Comparison of ENCODE assay signal across 23 cellular contexts in genomic region chr2:226560325-226560724, GRCh38.
A peak's percentile ranks its signal among the peaks of the same experiment; 100 is the strongest.
DNase-seq lines count a peak whose midpoint lies in the region; ATAC-seq, FAIRE-seq and TF ChIP-seq lines count a peak whose summit lies in the region.
"Had no signal": no experiment of that assay in that cellular context is flagged by ENCODE, and none has a peak within 500 bp of the region (broad histone marks: within the 10 kb centered on the region; RNA-seq: fewer than 3 reads in every experiment).

No MANE protein-coding gene starts in this region.

- H3K27ac ChIP-seq in right atrium auricular region, result no peak overlapping the region
- H3K27ac ChIP-seq: A549; BLaER1 treated with 17β-estradiol and CSF1 and Interleukin-3, amounts not matched to agents 10 nM and 100 nM had no signal

- H3K4me3 ChIP-seq in right atrium auricular region (no peak overlapping the region), bronchial epithelial cell (ENCODE audit: low read depth, low read length) (no peak overlapping the region)
- H3K4me3 ChIP-seq: A549; BLaER1 treated with 17β-estradiol and CSF1 and Interleukin-3, amounts not matched to agents 10 nM and 100 nM; GM12878; GM23338 had no signal

- FAIRE-seq in HTR-8/SVneo (lab: Jason Lieb, UNC) (peak; percentile 20), bronchial epithelial cell (lab: Jason Lieb, UNC) (peak; percentile 83)
- FAIRE-seq: A549, GM12878 had no signal

- no peaks in the 10 kb centered on the region for H3K36me3 Mint-ChIP-seq in activated naive CD4-positive, alpha-beta T cell treated with anti-CD3 and anti-CD28 coated beads, Interleukin-2, amount 50 U/mL, for 72 hours
- H3K36me3 Mint-ChIP-seq: CD14-positive monocyte; CD8-positive, alpha-beta memory T cell had no signal

- no peaks in the 10 kb centered on the region for H3K4me1 ChIP-seq in right atrium auricular region
- H3K4me1 ChIP-seq: A549; BE2C; BLaER1 treated with 17β-estradiol and CSF1 and Interleukin-3, amounts not matched to agents 10 nM and 100 nM had no signal

- no peak for TF ChIP-seq CTCF in right atrium auricular region (IDR thresholded peaks at IDR 0.05)
- TF ChIP-seq CTCF in bronchial epithelial cell (IDR thresholded peaks at IDR 0.05; ENCODE audit: insufficient read depth, low read length, severe bottlenecking), result no peak

- no peaks in the 10 kb centered on the region for H3K36me3 ChIP-seq in right atrium auricular region
- no peaks in the 10 kb centered on the region for H3K36me3 ChIP-seq in bronchial epithelial cell (ENCODE audit: control insufficient read depth, insufficient read depth, low read length)
- H3K36me3 ChIP-seq: BE2C; BLaER1 treated with 17β-estradiol and CSF1 and Interleukin-3, amounts not matched to agents 10 nM and 100 nM had no signal

- H3K27me3 ChIP-seq in right atrium auricular region, result no peaks in the 10 kb centered on the region
- no peaks in the 10 kb centered on the region for H3K27me3 ChIP-seq in bronchial epithelial cell (ENCODE audit: control insufficient read depth, insufficient read depth, low read length)
- H3K27me3 ChIP-seq: BE2C; BLaER1 treated with 17β-estradiol and CSF1 and Interleukin-3, amounts not matched to agents 10 nM and 100 nM had no signal

- no peaks in the 10 kb centered on the region for H3K9me3 ChIP-seq in right atrium auricular region
- H3K9me3 ChIP-seq: BE2C; BLaER1 treated with 17β-estradiol and CSF1 and Interleukin-3, amounts not matched to agents 10 nM and 100 nM had no signal

- ATAC-seq in left cardiac atrium (peak; percentile 63 to 81), HG02798 (IDR thresholded peaks at IDR 0.05; ENCODE audit: poor library complexity, unreplicated experiment) (no peak)
- ATAC-seq in activated naive CD4-positive, alpha-beta T cell treated with anti-CD3 and anti-CD28 coated beads, Interleukin-2, amount 50 U/mL, for 72 hours, result no peak
- ATAC-seq: A549, GM12878, GM23338, HCT116 had no signal

- intact Hi-C loops in left cardiac atrium (cut with DNase I), result no loop called here

- no peaks in the 10 kb centered on the region for H3K9me3 Mint-ChIP-seq in activated naive CD4-positive, alpha-beta T cell treated with anti-CD3 and anti-CD28 coated beads, Interleukin-2, amount 50 U/mL, for 72 hours
- H3K9me3 Mint-ChIP-seq: CD4-positive, alpha-beta T cell; GM23338; H9 had no signal

- H3K27ac Mint-ChIP-seq in activated naive CD4-positive, alpha-beta T cell treated with anti-CD3 and anti-CD28 coated beads, Interleukin-2, amount 50 U/mL, for 72 hours, result no peak overlapping the region
- H3K27ac Mint-ChIP-seq: CD14-positive monocyte; CD4-positive, alpha-beta T cell; CD8-positive, alpha-beta memory T cell; GM23338; H9 had no signal

- DNase-seq in left cardiac atrium (no peak), right atrium auricular region (ENCODE audit: low spot score) (no peak), HTR-8/SVneo (ENCODE audit: insufficient read length, low spot score) (no peak), bronchial epithelial cell (ENCODE audit: low read depth) (no peak)
- no peak for DNase-seq in activated naive CD4-positive, alpha-beta T cell treated with anti-CD3 and anti-CD28 coated beads, Interleukin-2, amount 50 U/mL, for 72 hours (ENCODE audit: low spot score in 2 of 2)
- DNase-seq: 8988T; ACHN; AML-193; BE2C; CD4-positive, alpha-beta T cell; CD8-positive, alpha-beta memory T cell; DMS 273 treated with DMSO at 0.1 percent for 48 hours; DMS79; EL; GDM1; H9 had no signal

Comparison
In these comparisons a context has a peak if more than half of its experiments do, and no peak if none do; other contexts are left out.
1. ATAC-seq: peak in left cardiac atrium (2 of 2); none in HG02798 (single experiment) and activated naive CD4-positive, alpha-beta T cell treated with anti-CD3 and anti-CD28 coated beads, Interleukin-2, amount 50 U/mL, for 72 hours (0 of 2).